In genomic region chr19:1490020-1490310, GRCh38 we compare ENCODE assay signal across 8 cellular contexts. TPM values are rescaled to one million over a fixed set of nuclear protein-coding genes. Genes with fewer than 3 reads are reported as not detected.
A peak's percentile ranks its signal among the peaks of the same experiment; 100 is the strongest.
DNase-seq lines count a peak whose midpoint lies in the region; ATAC-seq and TF ChIP-seq lines count a peak whose summit lies in the region.

No MANE protein-coding gene starts in this region.

- no peak for DNase-seq in activated T-cell treated with anti-CD3 and anti-CD28 coated beads, Interleukin-2, amount 50 U/mL, for 4 hours
- no peak for DNase-seq in activated T-cell treated with anti-CD3 and anti-CD28 coated beads, Interleukin-2, amount 50 U/mL, for 48 hours
- DNase-seq in NCI-H128 (lab: John Stamatoyannopoulos, UW; ENCODE audit: unreplicated experiment) = no peak
- DNase-seq in amniotic stem cell (lab: John Stamatoyannopoulos, UW) = no peak

- H3K36me3 Mint-ChIP-seq in activated T-cell treated with anti-CD3 and anti-CD28 coated beads, Interleukin-2, amount 50 U/mL, for 4 hours (ENCODE audit: insufficient read depth) = no peaks in the 10 kb centered on the region

- H3K36me3 ChIP-seq in liver (ENCODE audit: control insufficient read depth in 4 of 4, insufficient read depth in 3 of 4, low read depth in 1 of 4, low read length in 3 of 4) (no peaks in the 10 kb centered on the region), thymus (ENCODE audit: control insufficient read depth, insufficient read depth) (no peaks in the 10 kb centered on the region)

- peaks cover 12% of the 10 kb centered on the region for H3K4me1 Mint-ChIP-seq in activated T-cell treated with anti-CD3 and anti-CD28 coated beads, Interleukin-2, amount 50 U/mL, for 4 hours (ENCODE audit: low read depth)

- no peaks in the 10 kb centered on the region for H3K27me3 Mint-ChIP-seq in activated T-cell treated with anti-CD3 and anti-CD28 coated beads, Interleukin-2, amount 50 U/mL, for 4 hours (ENCODE audit: low read depth)

- TF ChIP-seq RAD21 in liver (IDR thresholded peaks at IDR 0.05) = no peak

- H3K27ac ChIP-seq in angular gyrus (ENCODE audit: low read depth, low read length) (peak overlapping the region; percentile 66), liver (ENCODE audit: low read depth in 1 of 2, low read length in 2 of 2) (peak overlapping the region in 1 of 2 donors; percentile 87), thymus (ENCODE audit: low read depth) (peak overlapping the region; percentile 80)

- H3K27me3 ChIP-seq in liver (ENCODE audit: control insufficient read depth in 4 of 4, insufficient read depth in 4 of 4, low read length in 3 of 4) (no peaks in the 10 kb centered on the region), thymus (ENCODE audit: control insufficient read depth, insufficient read depth) (peaks cover 15% of the 10 kb centered on the region)

- H3K4me3 ChIP-seq in liver (ENCODE audit: low read depth in 1 of 3, low read length in 3 of 3) (peak overlapping the region in 2 of 3 donors; percentile 31 to 60), thymus (ENCODE audit: low read length) (peak overlapping the region; percentile 70)

- peak overlapping the region in 1 of 2 donors; percentile 10 for H3K9ac ChIP-seq in liver (ENCODE audit: low read depth in 1 of 2, low read length in 2 of 2)

- no peak for TF ChIP-seq CTCF in liver (IDR thresholded peaks at IDR 0.05; ENCODE audit: low read depth, low read length, missing input control)

- no peak for ATAC-seq in activated T-cell treated with anti-CD3 and anti-CD28 coated beads, Interleukin-2, amount 50 U/mL, for 4 hours
- no peak for ATAC-seq in HG02610 (IDR thresholded peaks at IDR 0.05; ENCODE audit: unreplicated experiment)

- no peaks in the 10 kb centered on the region for H3K9me3 ChIP-seq in liver (ENCODE audit: control insufficient read depth in 4 of 4, low read length in 3 of 4)
- no peaks in the 10 kb centered on the region for H3K9me3 ChIP-seq in thymus (ENCODE audit: control insufficient read depth)

- 1% methylated on average over 15 of the region's 15 CpGs for WGBS in liver
- WGBS in thymus = under 1% methylated on average over 15 of the region's 15 CpGs

- no peaks in the 10 kb centered on the region for H3K9me3 Mint-ChIP-seq in activated T-cell treated with anti-CD3 and anti-CD28 coated beads, Interleukin-2, amount 50 U/mL, for 4 hours

- peak overlapping the region; percentile 37 for H3K4me3 Mint-ChIP-seq in activated T-cell treated with anti-CD3 and anti-CD28 coated beads, Interleukin-2, amount 50 U/mL, for 4 hours

- H3K4me1 ChIP-seq in liver (ENCODE audit: control insufficient read depth in 4 of 4, insufficient read depth in 4 of 4, low read length in 3 of 4) (peaks cover 6 to 28% (median 18%) of the 10 kb centered on the region in 4 donors), thymus (ENCODE audit: control insufficient read depth, insufficient read depth, low read length) (peaks cover 11% of the 10 kb centered on the region)

TF ChIP-seq in liver, 16 proteins besides CTCF, POLR2A, EP300 and RAD21:
- TF ChIP-seq ZBTB33 (IDR thresholded peaks at IDR 0.05) (no peak), FOXA1 (IDR thresholded peaks at IDR 0.05) (no peak), FOXA2 (IDR thresholded peaks at IDR 0.05) (no peak), SP1 (IDR thresholded peaks at IDR 0.05) (no peak), ATF3 (IDR thresholded peaks at IDR 0.05) (no peak), REST (IDR thresholded peaks at IDR 0.05) (no peak), EGR1 (IDR thresholded peaks at IDR 0.05; ENCODE audit: low read depth in 2 of 2) (no peak), NR2F2 (IDR thresholded peaks at IDR 0.05) (no peak), HNF4G (IDR thresholded peaks at IDR 0.05) (no peak), MAX (IDR thresholded peaks at IDR 0.05) (no peak), JUND (IDR thresholded peaks at IDR 0.05) (no peak), YY1 (IDR thresholded peaks at IDR 0.05) (no peak), RXRA (IDR thresholded peaks at IDR 0.05) (no peak), GABPA (IDR thresholded peaks at IDR 0.05 in 1 of 2, conservative IDR thresholded peaks at IDR 0.05 in 1 of 2) (no peak), HNF4A (conservative IDR thresholded peaks at IDR 0.05) (no peak), TAF1 (conservative IDR thresholded peaks at IDR 0.05) (no peak)

RNA-seq across cellular contexts. Expression of gene PCSK4, which starts 0.2 kb away (rescaled TPM):
- under 1 TPM; 0.46 to 0.50 (median 0.49) TPM for total RNA-seq in activated T-cell treated with anti-CD3 and anti-CD28 coated beads, Interleukin-2, amount 50 U/mL, for 4 hours
- total RNA-seq in liver = 1 to 10 TPM; 2.6 TPM
- 1 to 10 TPM in 1 of 2 donors, under 1 TPM in 1; 0.60 to 1.2 TPM for polyA plus RNA-seq in liver
- polyA plus RNA-seq in thymus = 11.5 TPM

RNA-seq across cellular contexts. Expression of gene REEP6, which starts 1.0 kb away (rescaled TPM):
- 1 to 10 TPM; 1.8 to 3.4 (median 1.9) TPM for total RNA-seq in activated T-cell treated with anti-CD3 and anti-CD28 coated beads, Interleukin-2, amount 50 U/mL, for 4 hours
- 100 to 1,000 TPM in 1 of 2 donors, 10 to 100 TPM in 1; 16.4 to 159 TPM for total RNA-seq in liver
- 100 to 1,000 TPM; 243 to 449 TPM for polyA plus RNA-seq in liver
- polyA plus RNA-seq in thymus = 1.9 TPM

RNA-seq across cellular contexts. Expression of gene C19orf25, which starts 10.9 kb away (rescaled TPM):
- total RNA-seq in activated T-cell treated with anti-CD3 and anti-CD28 coated beads, Interleukin-2, amount 50 U/mL, for 4 hours = 10 to 100 TPM; 31.0 to 32.1 (median 32.0) TPM
- total RNA-seq in liver = 10 to 100 TPM; 17.3 to 19.8 TPM
- polyA plus RNA-seq in liver = 10 to 100 TPM; 15.1 to 19.8 TPM
- 38.1 TPM for polyA plus RNA-seq in thymus

RNA-seq across cellular contexts. Expression of gene ADAMTSL5, which starts 22.9 kb away (rescaled TPM):
- total RNA-seq in activated T-cell treated with anti-CD3 and anti-CD28 coated beads, Interleukin-2, amount 50 U/mL, for 4 hours = 1 to 10 TPM; 5.8 to 9.7 (median 6.8) TPM
- under 1 TPM; 0.09 to 0.75 TPM for total RNA-seq in liver
- polyA plus RNA-seq in liver (1 to 10 TPM; 1.4 to 1.8 TPM), thymus (0.21 TPM)

RNA-seq across cellular contexts. Expression of gene PLK5, which starts 33.9 kb away (rescaled TPM):
- not detected for total RNA-seq in activated T-cell treated with anti-CD3 and anti-CD28 coated beads, Interleukin-2, amount 50 U/mL, for 4 hours
- total RNA-seq in liver = not detected
- polyA plus RNA-seq in liver (under 1 TPM in 1 of 2 donors, not detected in 1; 0.03 TPM), thymus (0.25 TPM)
